In the genomic region with DNA sequence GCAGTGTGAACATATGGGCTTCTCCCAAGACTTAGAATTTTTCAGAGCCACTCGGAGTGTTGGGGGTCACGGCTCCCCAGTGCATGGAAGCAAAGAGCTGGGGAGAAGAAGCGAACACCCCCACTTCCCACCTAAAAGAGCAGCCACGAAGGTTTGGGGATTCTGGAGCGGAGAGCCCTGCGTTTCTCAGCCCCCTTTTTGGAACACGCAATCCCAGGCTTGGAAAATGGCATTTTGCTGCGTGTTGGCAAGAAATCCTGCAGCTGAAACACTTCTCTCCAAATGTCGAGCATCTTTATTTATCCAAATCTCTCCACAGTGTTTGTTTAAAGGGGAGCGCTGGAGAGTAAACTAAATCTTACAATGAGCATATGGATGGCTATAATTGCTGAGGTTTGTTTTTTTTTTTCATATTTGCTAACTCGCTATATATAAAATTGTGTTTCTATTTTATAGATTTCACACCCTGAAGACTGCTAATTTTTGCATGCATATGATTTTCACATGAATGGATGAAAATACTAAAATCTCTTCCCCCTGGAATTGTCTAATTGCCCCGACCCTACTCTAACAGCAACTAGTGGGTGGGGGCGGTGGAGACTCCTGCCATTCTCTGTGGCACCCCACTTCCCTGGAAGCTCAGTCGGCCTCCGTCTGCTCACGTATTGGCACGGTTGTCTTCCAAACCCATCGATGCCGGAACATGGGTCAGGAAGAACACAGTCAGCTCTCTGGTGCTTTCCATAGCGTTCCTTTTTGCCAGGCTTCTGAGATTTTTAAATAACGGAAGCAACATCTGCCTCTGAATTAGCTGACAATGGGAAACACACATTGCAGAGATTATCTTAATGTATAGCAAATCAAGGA, we compare ENCODE assay signal across 20 cellular contexts.
DNase-seq lines count a peak whose midpoint lies in the region; ATAC-seq and TF ChIP-seq lines count a peak whose summit lies in the region.
"Had no signal": no experiment of that assay in that cellular context is flagged by ENCODE, and none has a peak within 500 bp of the region (broad histone marks: within the 10 kb centered on the region; RNA-seq: fewer than 3 reads in every experiment).

No MANE protein-coding gene starts in this region.

- H3K36me3 ChIP-seq in right atrium auricular region: peaks cover 79% of the 10 kb centered on the region
- H3K36me3 ChIP-seq: ovary had no signal

- H3K27me3 ChIP-seq in right atrium auricular region: no peaks in the 10 kb centered on the region
- H3K27me3 ChIP-seq: brain microvascular endothelial cell, ovary had no signal

- H3K4me1 ChIP-seq in right atrium auricular region: peaks cover 5 to 51% of the 10 kb centered on the region in 2 donors

- no peak for TF ChIP-seq CTCF in right atrium auricular region (IDR thresholded peaks at IDR 0.05)

- H3K9me3 ChIP-seq in right atrium auricular region: no peaks in the 10 kb centered on the region
- H3K9me3 ChIP-seq: ovary had no signal

- intact Hi-C loops in left ventricle myocardium superior (cut with micrococcal nuclease): no loop called here

- H3K27ac ChIP-seq in right atrium auricular region: peak overlapping the region; percentile 88 to 97
- H3K27ac ChIP-seq: brain microvascular endothelial cell, ovary had no signal

- H3K4me3 ChIP-seq in right atrium auricular region: no peak overlapping the region
- H3K4me3 ChIP-seq: lung, ovary had no signal

- no peak for DNase-seq in right atrium auricular region (ENCODE audit: low spot score)
- DNase-seq in left ventricle myocardium superior: no peak
- peak; percentile 67 for DNase-seq in NCI-H1694 treated with DMSO at 0.1 percent for 48 hours (lab: John Stamatoyannopoulos, UW)
- peak; percentile 21 for DNase-seq in left lobe of liver (ENCODE audit: low spot score)
- DNase-seq in activated CD4-positive, alpha-beta T cell treated with anti-CD3 and anti-CD28 coated beads, Interleukin-2, amount 50 U/mL, for 48 hours: no peak
- no peak for DNase-seq in T-helper 1 cell
- DNase-seq in activated naive CD4-positive, alpha-beta T cell (lab: John Stamatoyannopoulos, UW): no peak
- DNase-seq: activated CD8-positive, alpha-beta memory T cell treated with anti-CD3 and anti-CD28 coated beads for 24 hours; brain microvascular endothelial cell; cortex of kidney; DMS79; immature natural killer cell; naive thymus-derived CD4-positive, alpha-beta T cell; NCI-H2081 treated with DMSO at 0.1 percent for 48 hours; NCI-H446 treated with DMSO at 0.1 percent for 48 hours; ovary; stimulated activated CD4-positive, alpha-beta T cell treated with anti-CD3 and anti-CD28 coated beads, Interleukin-2, amount 100 ng/mL, for 24 hours; T1000 had no signal

- ATAC-seq in left ventricle myocardium superior (no peak), left lobe of liver (no peak), GM18520 (IDR thresholded peaks at IDR 0.05; ENCODE audit: unreplicated experiment) (no peak)

Comparison
In these comparisons a context has a peak if more than half of its experiments do, and no peak if none do; other contexts are left out.
1. DNase-seq: peak in NCI-H1694 treated with DMSO at 0.1 percent for 48 hours (single experiment) and left lobe of liver (single experiment); none in right atrium auricular region (single experiment), left ventricle myocardium superior (single experiment), activated CD4-positive, alpha-beta T cell treated with anti-CD3 and anti-CD28 coated beads, Interleukin-2, amount 50 U/mL, for 48 hours (0 of 2), T-helper 1 cell (0 of 5) and activated naive CD4-positive, alpha-beta T cell (0 of 4).